Comparison of ENCODE assay signal across 7 cellular contexts in the genomic region with DNA sequence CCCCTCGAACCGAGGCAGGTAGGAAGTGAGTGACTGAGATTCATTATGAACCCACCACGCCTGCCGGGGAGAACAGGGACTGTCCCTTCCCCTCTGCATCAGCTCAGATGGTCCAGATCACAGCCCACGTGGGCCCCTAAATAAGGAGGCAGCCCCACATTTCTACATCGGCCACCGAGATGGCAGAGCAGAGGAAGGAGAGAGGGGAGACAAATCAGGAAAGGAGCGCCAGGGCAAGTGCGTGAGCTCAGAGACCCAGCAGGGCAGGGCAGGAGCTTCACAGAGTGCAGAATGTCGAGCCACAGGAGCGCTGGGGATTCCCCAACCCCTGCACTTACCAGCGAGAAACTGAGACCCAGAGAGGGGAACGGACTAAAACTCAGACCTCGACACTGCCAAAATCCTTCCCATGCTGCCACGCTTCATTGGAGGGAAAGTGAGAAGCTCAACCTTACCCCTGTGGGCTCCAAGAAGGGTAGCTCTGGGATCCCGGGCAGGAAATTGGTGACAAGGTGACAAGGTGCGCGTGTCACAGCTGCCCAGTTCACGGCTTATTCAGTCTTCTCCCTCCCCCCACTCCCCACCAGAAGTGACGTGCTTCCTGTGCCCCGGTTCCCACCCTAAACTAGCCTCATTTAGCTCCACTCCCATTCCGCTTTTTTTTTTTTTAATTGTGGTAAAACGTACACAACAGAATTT. TPM values are rescaled to one million over a fixed set of nuclear protein-coding genes. Genes with fewer than 3 reads are reported as not detected.
DNase-seq lines count a peak whose midpoint lies in the region; ATAC-seq and TF ChIP-seq lines count a peak whose summit lies in the region.

TSS of gene ICAM2 (minus strand) at position 566 of the 699 bp plus-strand sequence. CDS start 13,942 bp downstream, outside the sequence.

- ATAC-seq in HG03159 (IDR thresholded peaks at IDR 0.05; ENCODE audit: unreplicated experiment) = peak; percentile 65
- peak; percentile 64 for ATAC-seq in body of pancreas
- ATAC-seq in memory B cell (ENCODE audit: low read depth) = peak; percentile 81

- H3K27me3 ChIP-seq in body of pancreas = no peaks in the 10 kb centered on the region

- no peaks in the 10 kb centered on the region for H3K36me3 ChIP-seq in body of pancreas (replicated peaks in 1 of 2; ENCODE audit: insufficient read depth in 1 of 2, low read depth in 2 of 2)

- H3K4me1 ChIP-seq in body of pancreas = peaks cover 26% of the 10 kb centered on the region

- H3K9me3 ChIP-seq in body of pancreas = no peaks in the 10 kb centered on the region

- intact Hi-C loops in body of pancreas (cut with DNase I) = no loop called here

- TF ChIP-seq CTCF in body of pancreas (IDR thresholded peaks at IDR 0.05) = no peak

- TF ChIP-seq POLR2A in GM19193 (IDR thresholded peaks at IDR 0.05; ENCODE audit: extremely low read depth, insufficient read depth, insufficient read length) (peak; percentile 78), body of pancreas (IDR thresholded peaks at IDR 0.05) (peak in 2 of 3 donors; percentile 47 to 56)

- peak within 1 kb of the TSS in 3 of 4 donors; percentile 47 to 60 (median 58) for H3K27ac ChIP-seq in body of pancreas

- H3K4me3 Mint-ChIP-seq in memory B cell = peak within 1 kb of the TSS; percentile 96

- H3K36me3 Mint-ChIP-seq in memory B cell = peaks cover 2% of the 10 kb centered on the region

- 11 to 18% methylated on average over 23 of the region's 23 CpGs for WGBS in body of pancreas, 2 donors

- H3K9me3 Mint-ChIP-seq in memory B cell = no peaks in the 10 kb centered on the region

- H3K4me1 Mint-ChIP-seq in memory B cell = peaks cover 34% of the 10 kb centered on the region

- no peaks in the 10 kb centered on the region for H3K27me3 Mint-ChIP-seq in memory B cell

- H3K27ac Mint-ChIP-seq in memory B cell = peak within 1 kb of the TSS; percentile 97

- DNase-seq in T-helper 9 cell (peak; percentile 87), body of pancreas (peak; percentile 55 to 76 (median 66)), memory B cell (ENCODE audit: low spot score in 2 of 2) (peak; percentile 80 to 86), NCI-H187 (lab: John Stamatoyannopoulos, UW) (no peak)
- DNase-seq in stimulated activated CD8-positive, alpha-beta memory T cell treated with anti-CD3 and anti-CD28 coated beads, Interleukin-4, amount 100 ng/mL, for 4 hours (ENCODE audit: low read depth in 2 of 2, low spot score in 1 of 2) = peak; percentile 77 to 87

- peak within 1 kb of the TSS in 1 of 2 donors; percentile 0 for H3K4me3 ChIP-seq in body of pancreas

RNA-seq across cellular contexts. Expression of gene ICAM2, which starts in this region (rescaled TPM):
- total RNA-seq in body of pancreas = 10 to 100 TPM; 16.2 to 16.3 TPM

Comparison
In these comparisons a context has a peak if more than half of its experiments do, and no peak if none do; other contexts are left out.
1. DNase-seq: peak in T-helper 9 cell (single experiment), body of pancreas (4 of 4), memory B cell (2 of 2) and stimulated activated CD8-positive, alpha-beta memory T cell treated with anti-CD3 and anti-CD28 coated beads, Interleukin-4, amount 100 ng/mL, for 4 hours (2 of 2); none in NCI-H187 (0 of 2).
2. Peak in every context shown above with its lines, with median percentiles within 50 percentile points of each other: ATAC-seq.